Comparison of ENCODE assay signal across 8 cellular contexts in the genomic region with DNA sequence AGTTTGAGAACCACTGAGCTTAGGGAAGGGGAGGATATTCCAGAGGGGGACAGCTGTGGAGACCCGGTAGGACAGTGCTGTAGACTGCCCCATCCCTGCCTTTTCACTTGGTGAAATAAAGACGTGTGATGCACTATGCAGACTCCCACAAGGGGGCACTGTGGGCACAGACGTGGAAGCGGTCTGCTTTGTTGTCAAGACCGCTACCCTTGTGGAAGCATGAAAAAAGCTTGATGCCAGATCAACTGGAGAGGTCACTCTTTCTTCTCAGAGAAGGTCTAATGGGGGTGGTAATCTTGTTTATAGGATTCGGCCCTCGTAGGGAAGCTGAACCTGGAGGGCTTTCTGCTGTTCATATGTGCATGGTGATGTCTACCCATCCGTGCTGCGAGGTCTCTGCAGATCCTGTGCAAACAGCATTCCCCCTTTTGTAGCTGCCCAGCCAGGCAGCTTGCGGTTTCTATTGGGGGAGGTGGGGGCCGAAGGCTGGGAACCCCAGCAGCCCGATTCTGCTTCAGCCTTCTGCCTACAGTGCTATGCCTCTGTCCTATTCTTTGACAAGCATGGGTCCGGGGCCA. TPM values are rescaled to one million over a fixed set of nuclear protein-coding genes. Genes with fewer than 3 reads are reported as not detected.
DNase-seq lines count a peak whose midpoint lies in the region; ATAC-seq and TF ChIP-seq lines count a peak whose summit lies in the region.

No MANE protein-coding gene starts in this region.

- TF ChIP-seq POLR2A in IMR-90 (IDR thresholded peaks at IDR 0.05; ENCODE audit: low read depth, low read length) = no peak

- DNase-seq in AG08395 (ENCODE audit: low spot score) (peak; percentile 78), IMR-90 (peak; percentile 87), PC-3 (peak; percentile 100), fibroblast of gingiva (ENCODE audit: low read depth) (peak; percentile 70)
- peak; percentile 85 for DNase-seq in activated T-cell treated with anti-CD3 and anti-CD28 coated beads, Interleukin-2, amount 50 U/mL, for 24 hours
- DNase-seq in stimulated activated naive CD8-positive, alpha-beta T cell treated with anti-CD3 and anti-CD28 coated beads, Interleukin-15, Interleukin-2, amounts not matched to agents 100 U/mL and 50 U/mL, for 24 hours = peak; percentile 88

- intact Hi-C loops in IMR-90 (cut with micrococcal nuclease) (loop anchor here (1.0 to 10.0 kb wide), 8 partner anchors 150 to 1148 kb away; no protein-coding TSS in a partner anchor), PC-3 (cut with micrococcal nuclease) (loop anchor here (1.0 to 10.0 kb wide), 9 partner anchors 118 to 1397 kb away; partner anchors contain the start of genes ZCCHC24 and ZMIZ1)

- H3K79me1 ChIP-seq in IMR-90 (ENCODE audit: low read depth in 1 of 2, low read length in 2 of 2) = peaks cover 0 to 22% of the 10 kb centered on the region in 2 experiments; a peak in 3 of 4 replicates

- H3K36me3 ChIP-seq in IMR-90 (ENCODE audit: control insufficient read depth, insufficient read depth, low read length) = peaks cover 4% of the 10 kb centered on the region
- H3K36me3 ChIP-seq in PC-3 (ENCODE audit: low read depth, low read length) = peaks cover 4% of the 10 kb centered on the region
- H3K36me3 ChIP-seq in neural cell (ENCODE audit: insufficient read depth, low read length) = no peaks in the 10 kb centered on the region

- 0 out of 2 replicates have a peak overlapping the region, but pooled peaks have one; percentile 45 for H2BK20ac ChIP-seq in IMR-90 (ENCODE audit: low read depth, low read length)

- TF ChIP-seq RAD21 in IMR-90 (IDR thresholded peaks at IDR 0.05; ENCODE audit: low read length) (peak; percentile 98), neural cell (conservative IDR thresholded peaks at IDR 0.05) (peak; percentile 100)

- no peak overlapping the region for H3K56ac ChIP-seq in IMR-90 (ENCODE audit: extremely low read depth, insufficient read depth, low read length)

- H3K14ac ChIP-seq in IMR-90 (replicated peaks; ENCODE audit: low read depth, low read length) = 0 out of 2 replicates have a peak overlapping the region, but pooled peaks have one; percentile 12

- peak overlapping the region; percentile 32; the same call in 1 of the 2 replicates for H2AK5ac ChIP-seq in IMR-90 (ENCODE audit: low read depth, low read length)

- H3K9me2 ChIP-seq in PC-3 (replicated peaks; ENCODE audit: low read length) (no peaks in the 10 kb centered on the region), neural cell (ENCODE audit: insufficient read depth, low read length) (no peaks in the 10 kb centered on the region)

- no peak overlapping the region for H3K18ac ChIP-seq in IMR-90 (ENCODE audit: low read depth, low read length)

- CTCF ChIA-PET in IMR-90 (lab: Yijun Ruan, JAX) = interaction anchor here (0.5 to 1.5 kb wide), 16 partner anchors 10 to 1147 kb away, joined by 3 to 4 read pairs (median 3); partner anchors contain the start of gene ZMIZ1
- CTCF ChIA-PET in PC-3 (lab: Charles Lee) = interaction anchor here (0.5 to 1.6 kb wide), 16 partner anchors 9 to 1427 kb away, joined by 3 to 9 read pairs (median 3); no protein-coding TSS in a partner anchor

- H3K9me3 Mint-ChIP-seq in activated T-cell treated with anti-CD3 and anti-CD28 coated beads, Interleukin-2, amount 50 U/mL, for 24 hours = no peaks in the 10 kb centered on the region

- dilution Hi-C loops in IMR-90 (cut with HindIII; ENCODE audit: low sequenced_read_pairs, unreplicated experiment) = no loop called here

- POLR2A ChIA-PET in IMR-90 (lab: Charles Lee; ENCODE audit: unreplicated experiment) = interaction anchor here (0.6 kb wide), 1 partner anchor 603 kb away, joined by 8 read pairs; no protein-coding TSS in a partner anchor
- POLR2A ChIA-PET in PC-3 (lab: Charles Lee; ENCODE audit: unreplicated experiment) = interaction anchor here (0.6 kb wide), 2 partner anchors 115 to 441 kb away, joined by 3 to 4 read pairs; no protein-coding TSS in a partner anchor

- peak overlapping the region; percentile 5 for H2AK9ac ChIP-seq in IMR-90 (replicated peaks; ENCODE audit: low read depth, low read length, poor library complexity)

- in situ Hi-C loops in IMR-90 (cut with MboI; ENCODE audit: low sequenced_read_pairs) = loop anchor here (5.0 to 10.0 kb wide), 3 partner anchors 257 to 1150 kb away; no protein-coding TSS in a partner anchor

- peaks cover 18% of the 10 kb centered on the region for H3K9me1 ChIP-seq in IMR-90 (ENCODE audit: insufficient read depth, low read length)

- H3K9me3 ChIP-seq in IMR-90 (ENCODE audit: control insufficient read depth, insufficient read depth, low read length) = no peaks in the 10 kb centered on the region
- no peaks in the 10 kb centered on the region for H3K9me3 ChIP-seq in PC-3 (ENCODE audit: low read length)
- H3K9me3 ChIP-seq in neural cell (ENCODE audit: low read length) = no peaks in the 10 kb centered on the region

- no peak overlapping the region for H4K5ac ChIP-seq in IMR-90 (ENCODE audit: low read depth, low read length)

- H3K4me3 Mint-ChIP-seq in activated T-cell treated with anti-CD3 and anti-CD28 coated beads, Interleukin-2, amount 50 U/mL, for 24 hours = no peak overlapping the region

- ATAC-seq in GM18868 (IDR thresholded peaks at IDR 0.05; ENCODE audit: unreplicated experiment) (peak; percentile 64), IMR-90 (ENCODE audit: low read depth) (peak; percentile 87), PC-3 (peak; percentile 75)
- peak; percentile 63 for ATAC-seq in stimulated activated naive CD8-positive, alpha-beta T cell treated with anti-CD3 and anti-CD28 coated beads, Interleukin-15, Interleukin-2, amounts not matched to agents 100 U/mL and 50 U/mL, for 24 hours

- H3K27ac ChIP-seq in IMR-90 (ENCODE audit: insufficient read depth, low read length) (no peak overlapping the region), PC-3 (ENCODE audit: low read length) (no peak overlapping the region), neural cell (ENCODE audit: low read length) (peak overlapping the region; percentile 74)

- no peak overlapping the region for H2BK15ac ChIP-seq in IMR-90 (ENCODE audit: low read depth, low read length)

- peak overlapping the region; percentile 38 for H2BK120ac ChIP-seq in IMR-90 (ENCODE audit: low read depth, low read length)

- H4K91ac ChIP-seq in IMR-90 (ENCODE audit: insufficient read depth, low read depth, low read length) = no peak overlapping the region

- H3K4me2 ChIP-seq in IMR-90 (ENCODE audit: low read depth, low read length) (peak overlapping the region; percentile 2; the same call in 1 of the 2 replicates), PC-3 (ENCODE audit: low read length) (no peak overlapping the region), neural cell (ENCODE audit: low read length) (no peak overlapping the region)

- H3K27me3 ChIP-seq in IMR-90 (ENCODE audit: control insufficient read depth, insufficient read depth, low read length) (no peaks in the 10 kb centered on the region), PC-3 (ENCODE audit: low read length) (no peaks in the 10 kb centered on the region), neural cell (ENCODE audit: insufficient read depth, low read depth, low read length) (no peaks in the 10 kb centered on the region)

- H3F3A ChIP-seq in PC-3 (ENCODE audit: low read length, unreplicated experiment) (peaks cover 21% of the 10 kb centered on the region), neural cell (ENCODE audit: insufficient read depth, low read length, poor library complexity, severe bottlenecking) (no peaks in the 10 kb centered on the region)

- peak; percentile 62 for TF ChIP-seq EP300 in neural cell (conservative IDR thresholded peaks at IDR 0.05; ENCODE audit: poor library complexity, severe bottlenecking)

- peak; percentile 96 for TF ChIP-seq CTCF in IMR-90 (conservative IDR thresholded peaks at IDR 0.05; ENCODE audit: low read depth, low read length)
- TF ChIP-seq CTCF in PC-3 (conservative IDR thresholded peaks at IDR 0.05; ENCODE audit: low read depth, low read length) = peak; percentile 100
- TF ChIP-seq CTCF in neural cell (IDR thresholded peaks at IDR 0.05; ENCODE audit: poor library complexity, severe bottlenecking) = peak; percentile 99

- H3K27me3 Mint-ChIP-seq in activated T-cell treated with anti-CD3 and anti-CD28 coated beads, Interleukin-2, amount 50 U/mL, for 24 hours = no peaks in the 10 kb centered on the region

- H2BK5ac ChIP-seq in IMR-90 (ENCODE audit: low read depth, low read length, poor library complexity, severe bottlenecking) = no peak overlapping the region

- BruUV-seq in IMR-90 (replicated peaks; lab: Mats Ljungman, UMichigan) = no TSS peak
- no TSS peak for BruUV-seq in PC-3 (replicated peaks; lab: Mats Ljungman, UMichigan)

- H3K79me2 ChIP-seq in PC-3 (ENCODE audit: low read length) = no peaks in the 10 kb centered on the region
- no peaks in the 10 kb centered on the region for H3K79me2 ChIP-seq in neural cell (replicated peaks; ENCODE audit: insufficient read depth, low read length)

- H3K36me3 Mint-ChIP-seq in activated T-cell treated with anti-CD3 and anti-CD28 coated beads, Interleukin-2, amount 50 U/mL, for 24 hours (ENCODE audit: low read depth) = peaks cover 20% of the 10 kb centered on the region

- H4K8ac ChIP-seq in IMR-90 (ENCODE audit: low read depth in 2 of 2, low read length in 2 of 2) = no peak overlapping the region; a peak in 1 of 4 replicates

- peak overlapping the region; percentile 66; the same call in 1 of the 2 replicates for H3K23ac ChIP-seq in IMR-90 (ENCODE audit: low read depth, low read length)

- H3K4me3 ChIP-seq in IMR-90 (ENCODE audit: insufficient read depth, low read depth, low read length) (no peak overlapping the region), PC-3 (ENCODE audit: low read length) (no peak overlapping the region), neural cell (ENCODE audit: low read length) (no peak overlapping the region)

- H4K20me1 ChIP-seq in IMR-90 (ENCODE audit: insufficient read depth, low read length) (peaks cover 27% of the 10 kb centered on the region), PC-3 (ENCODE audit: low read length) (peaks cover 19% of the 10 kb centered on the region), neural cell (ENCODE audit: insufficient read depth) (no peaks in the 10 kb centered on the region)

- WGBS in IMR-90 (ENCODE audit: extremely low coverage in 2 of 2, insufficient read length in 1 of 2), 2 experiments = 0% methylated on average over 6 of the region's 13 CpGs; no CpG with 5 or more reads in 1 of the 2 experiments

- no peak overlapping the region for H3K27ac Mint-ChIP-seq in activated T-cell treated with anti-CD3 and anti-CD28 coated beads, Interleukin-2, amount 50 U/mL, for 24 hours

- H2AFZ ChIP-seq in IMR-90 (replicated peaks; ENCODE audit: low read length, poor library complexity) (peak overlapping the region; percentile 56), PC-3 (ENCODE audit: low read length) (no peak overlapping the region), neural cell (ENCODE audit: low read depth, low read length) (no peak overlapping the region)

- H3K4me1 Mint-ChIP-seq in activated T-cell treated with anti-CD3 and anti-CD28 coated beads, Interleukin-2, amount 50 U/mL, for 24 hours (ENCODE audit: low read depth) = peaks cover 28% of the 10 kb centered on the region

- H3K9ac ChIP-seq in IMR-90 (ENCODE audit: low read depth, low read length) (no peak overlapping the region), PC-3 (ENCODE audit: low read length) (no peak overlapping the region), neural cell (ENCODE audit: low read length) (peak overlapping the region; percentile 62)

- peaks cover 15% of the 10 kb centered on the region for H3K4me1 ChIP-seq in IMR-90 (ENCODE audit: control insufficient read depth, insufficient read depth, low read length)
- no peaks in the 10 kb centered on the region for H3K4me1 ChIP-seq in PC-3 (ENCODE audit: insufficient read depth, low read length)

- peak overlapping the region; percentile 39 for H3K4ac ChIP-seq in IMR-90 (ENCODE audit: low read depth, low read length)

RNA-seq across cellular contexts. Expression of gene RPS24, which starts 13.7 kb away (rescaled TPM):
- total RNA-seq in IMR-90 (2012; rRNA removed) (1,664 and 2,173 TPM in 2 replicates), PC-3 (2014; rRNA removed) (7,274 and 9,576 TPM in 2 replicates)
- polyA plus RNA-seq in IMR-90 (2012; rRNA removed) (4,072 and 4,721 TPM in 2 replicates), neural cell (2,402 and 2,734 TPM in 2 replicates)
- 634 and 883 TPM in 2 replicates for polyA plus RNA-seq in IMR-90 (2012; cell fraction: cytosol; rRNA removed)
- polyA plus RNA-seq in IMR-90 (2012; cell fraction: nucleus; rRNA removed; ENCODE audit: low replicate concordance) = 92.6 and 891 TPM in 2 replicates
- 820 and 978 TPM in 2 replicates for polyA minus RNA-seq in neural cell

RNA-seq across cellular contexts. Expression of gene POLR3A, which starts 18.1 kb away (rescaled TPM):
- total RNA-seq in IMR-90 (2012; rRNA removed) = 21.4 and 24.4 TPM in 2 replicates
- polyA plus RNA-seq in IMR-90 (2012; rRNA removed) = 11.9 TPM in 2 replicates
- 4.6 and 5.4 TPM in 2 replicates for polyA plus RNA-seq in IMR-90 (2012; cell fraction: cytosol; rRNA removed)
- 15.0 and 31.1 TPM in 2 replicates for polyA plus RNA-seq in IMR-90 (2012; cell fraction: nucleus; rRNA removed; ENCODE audit: low replicate concordance)
- 97.0 and 97.2 TPM in 2 replicates for total RNA-seq in PC-3 (2014; rRNA removed)
- polyA plus RNA-seq in neural cell = 12.7 and 15.6 TPM in 2 replicates
- 49.4 and 53.7 TPM in 2 replicates for polyA minus RNA-seq in neural cell
